22 cellular contexts compared by ENCODE assay signal in genomic region chr6:3648724-3649123, GRCh38.
"Had no signal": no experiment of that assay in that cellular context is flagged by ENCODE, and none has a peak within 500 bp of the region (broad histone marks: within the 10 kb centered on the region; RNA-seq: fewer than 3 reads in every experiment).

No MANE protein-coding gene starts in this region.

- H3K4me1 ChIP-seq: SJCRH30 had no signal

- H3K27ac ChIP-seq: SJCRH30 had no signal

- H3K4me3 ChIP-seq: MG63, SJCRH30 had no signal

- H3K9me3 ChIP-seq: MG63, SJCRH30 had no signal

- H3K36me3 ChIP-seq: MG63, SJCRH30 had no signal

- ATAC-seq: Panc1, PC-3, Right ventricle myocardium inferior, SK-N-SH treated with all-trans-retinoic acid at 6 μM for 48 hours, T-helper 17 cell had no signal

- DNase-seq: Karpas-422, KG1, MG63, NCI-H1092, NCI-H1105 treated with DMSO at 0.1 percent for 48 hours, NCI-H1417 treated with DMSO at 0.1 percent for 48 hours, NCI-H1694, NCI-H187 treated with DMSO at 0.1 percent for 48 hours, NCI-H2029 treated with DMSO at 0.1 percent for 48 hours, NCI-H2107, NCI-H446, NCI-H510A, NCI-H524 treated with DMSO at 0.1 percent for 48 hours, NCI-H774, PC-3, SHP77 treated with DMSO at 0.1 percent for 48 hours, SJCRH30, T-helper 1 cell, T-helper 17 cell had no signal

- H3K27me3 ChIP-seq: MG63, SJCRH30 had no signal
